Comparison of ENCODE assay signal across 14 cellular contexts in the genomic region with DNA sequence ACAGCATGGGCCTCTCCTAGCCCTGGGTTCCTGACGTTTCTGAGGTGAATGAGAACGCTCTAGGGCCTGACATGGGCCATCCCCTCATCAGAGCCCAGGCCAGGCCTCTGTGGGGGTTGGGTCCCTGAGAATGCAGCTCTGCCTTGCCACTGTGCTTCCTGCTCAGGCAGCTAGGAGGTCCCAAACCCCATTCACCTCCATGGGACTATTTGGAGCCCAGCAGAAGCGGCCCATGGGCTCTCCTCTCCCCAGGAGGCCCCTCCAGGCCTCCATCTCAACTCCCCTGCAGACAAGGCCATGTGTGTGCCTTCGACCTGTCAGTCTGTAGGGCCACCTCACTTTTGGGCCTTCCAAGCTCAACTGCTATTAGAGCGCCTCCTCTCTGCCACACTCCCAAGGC. TPM values are rescaled to one million over a fixed set of nuclear protein-coding genes. Genes with fewer than 3 reads are reported as not detected.
DNase-seq lines count a peak whose midpoint lies in the region; ATAC-seq and TF ChIP-seq lines count a peak whose summit lies in the region.
"Had no signal": no experiment of that assay in that cellular context is flagged by ENCODE, and none has a peak within 500 bp of the region (broad histone marks: within the 10 kb centered on the region; RNA-seq: fewer than 3 reads in every experiment).

No MANE protein-coding gene starts in this region.

- no peaks in the 10 kb centered on the region for H3K27me3 Mint-ChIP-seq in activated T-cell treated with anti-CD3 and anti-CD28 coated beads, Interleukin-2, amount 50 U/mL, for 24 hours
- no peaks in the 10 kb centered on the region for H3K27me3 Mint-ChIP-seq in activated T-cell treated with anti-CD3 and anti-CD28 coated beads, Interleukin-2, amount 50 U/mL, for 4 hours (ENCODE audit: low read depth)

- TF ChIP-seq EP300 in sigmoid colon (IDR thresholded peaks at IDR 0.05) = no peak

- no peaks in the 10 kb centered on the region for H3K9me3 Mint-ChIP-seq in activated T-cell treated with anti-CD3 and anti-CD28 coated beads, Interleukin-2, amount 50 U/mL, for 24 hours
- H3K9me3 Mint-ChIP-seq in activated T-cell treated with anti-CD3 and anti-CD28 coated beads, Interleukin-2, amount 50 U/mL, for 4 hours = no peaks in the 10 kb centered on the region
- H3K9me3 Mint-ChIP-seq: activated naive CD4-positive, alpha-beta T cell treated with anti-CD3 and anti-CD28 coated beads for 36 hours had no signal

- no peak for DNase-seq in activated T-cell treated with anti-CD3 and anti-CD28 coated beads, Interleukin-2, amount 50 U/mL, for 24 hours
- no peak for DNase-seq in activated T-cell treated with anti-CD3 and anti-CD28 coated beads, Interleukin-2, amount 50 U/mL, for 4 hours
- DNase-seq in RWPE1 (ENCODE audit: low spot score) (no peak), epithelial cell of proximal tubule (ENCODE audit: low read depth) (no peak), sigmoid colon (no peak), islet precursor cell (no peak), NCI-H1092 treated with DMSO at 0.1 percent for 48 hours (lab: John Stamatoyannopoulos, UW) (no peak)
- DNase-seq: activated naive CD4-positive, alpha-beta T cell treated with anti-CD3 and anti-CD28 coated beads for 36 hours; HCEC 1CT; NCI-H2081 treated with DMSO at 0.1 percent for 48 hours; NCI-H526 treated with DMSO at 0.1 percent for 48 hours; stimulated activated CD4-positive, alpha-beta T cell treated with anti-CD3 and anti-CD28 coated beads, Interleukin-2, amount 100 ng/mL, for 48 hours had no signal

- intact Hi-C loops in sigmoid colon (cut with DNase I) = no loop called here

- H3K27ac ChIP-seq in RWPE1 (peak overlapping the region; percentile 88), skeletal muscle tissue (ENCODE audit: low read depth, low read length) (peak overlapping the region; percentile 36), sigmoid colon (peak overlapping the region in 1 of 4 donors; percentile 69)

- H3K4me1 ChIP-seq in skeletal muscle tissue (ENCODE audit: control insufficient read depth in 3 of 3, insufficient read depth in 3 of 3, low read length in 3 of 3) (peaks cover 66 to 94% (median 78%) of the 10 kb centered on the region in 3 donors), sigmoid colon (peaks cover 0 to 76% (median 66%) of the 10 kb centered on the region in 4 donors)

- no peak overlapping the region for H3K4me3 ChIP-seq in epithelial cell of proximal tubule (ENCODE audit: low read depth, low read length)
- no peak overlapping the region for H3K4me3 ChIP-seq in skeletal muscle tissue (ENCODE audit: low read length in 3 of 3)
- no peak overlapping the region for H3K4me3 ChIP-seq in sigmoid colon
- H3K4me3 ChIP-seq: A549 had no signal

- H3K27ac Mint-ChIP-seq in activated T-cell treated with anti-CD3 and anti-CD28 coated beads, Interleukin-2, amount 50 U/mL, for 24 hours = peak overlapping the region; percentile 78
- H3K27ac Mint-ChIP-seq: activated naive CD4-positive, alpha-beta T cell treated with anti-CD3 and anti-CD28 coated beads for 36 hours had no signal

- H3K4me3 Mint-ChIP-seq in activated T-cell treated with anti-CD3 and anti-CD28 coated beads, Interleukin-2, amount 50 U/mL, for 24 hours = no peak overlapping the region
- no peak overlapping the region for H3K4me3 Mint-ChIP-seq in activated T-cell treated with anti-CD3 and anti-CD28 coated beads, Interleukin-2, amount 50 U/mL, for 4 hours
- H3K4me3 Mint-ChIP-seq: activated naive CD4-positive, alpha-beta T cell treated with anti-CD3 and anti-CD28 coated beads for 36 hours had no signal

- no peak for TF ChIP-seq POLR2A in sigmoid colon (IDR thresholded peaks at IDR 0.05)

- POLR2A ChIA-PET in RWPE1 (lab: Yijun Ruan, JAX; ENCODE audit: low non-redundant PET) = no interaction called here

- H3K9me3 ChIP-seq in skeletal muscle tissue (ENCODE audit: control insufficient read depth in 3 of 3, low read length in 3 of 3) = no peaks in the 10 kb centered on the region
- no peaks in the 10 kb centered on the region for H3K9me3 ChIP-seq in sigmoid colon
- H3K9me3 ChIP-seq: A549 had no signal

- peak overlapping the region; percentile 7 to 45 (median 16) for H3K9ac ChIP-seq in skeletal muscle tissue (ENCODE audit: low read depth in 1 of 3, low read length in 3 of 3)

- H3K36me3 ChIP-seq in skeletal muscle tissue (ENCODE audit: control insufficient read depth in 3 of 3, insufficient read depth in 3 of 3, low read length in 3 of 3) = no peaks in the 10 kb centered on the region
- H3K36me3 ChIP-seq in sigmoid colon = no peaks in the 10 kb centered on the region

- peaks cover 2% of the 10 kb centered on the region for H3K36me3 Mint-ChIP-seq in activated T-cell treated with anti-CD3 and anti-CD28 coated beads, Interleukin-2, amount 50 U/mL, for 24 hours (ENCODE audit: low read depth)
- no peaks in the 10 kb centered on the region for H3K36me3 Mint-ChIP-seq in activated T-cell treated with anti-CD3 and anti-CD28 coated beads, Interleukin-2, amount 50 U/mL, for 4 hours (ENCODE audit: insufficient read depth)

- CTCF ChIA-PET in RWPE1 (lab: Yijun Ruan, JAX) = interaction anchor here (0.9 to 1.2 kb wide), 2 partner anchors 15 to 29 kb away, joined by 3 to 5 read pairs; no protein-coding TSS in a partner anchor

- TF ChIP-seq CTCF in RWPE1 (conservative IDR thresholded peaks at IDR 0.05; ENCODE audit: low read depth) (no peak), epithelial cell of proximal tubule (conservative IDR thresholded peaks at IDR 0.05; ENCODE audit: low read depth, low read length) (peak; percentile 4), sigmoid colon (IDR thresholded peaks at IDR 0.05) (no peak)

- 89 to 95% methylated on average over 5 of the region's 5 CpGs for WGBS in sigmoid colon, 2 donors

- H3K4me1 Mint-ChIP-seq in activated T-cell treated with anti-CD3 and anti-CD28 coated beads, Interleukin-2, amount 50 U/mL, for 24 hours (ENCODE audit: low read depth) = peaks cover 90% of the 10 kb centered on the region
- H3K4me1 Mint-ChIP-seq in activated T-cell treated with anti-CD3 and anti-CD28 coated beads, Interleukin-2, amount 50 U/mL, for 4 hours (ENCODE audit: low read depth) = peaks cover 70% of the 10 kb centered on the region

- ATAC-seq in activated T-cell treated with anti-CD3 and anti-CD28 coated beads, Interleukin-2, amount 50 U/mL, for 4 hours = no peak
- ATAC-seq: A549 had no signal

- H3K27me3 ChIP-seq in skeletal muscle tissue (ENCODE audit: control insufficient read depth in 3 of 3, insufficient read depth in 3 of 3, low read length in 3 of 3) (no peaks in the 10 kb centered on the region), sigmoid colon (no peaks in the 10 kb centered on the region)

RNA-seq across cellular contexts. Expression of gene ELL, which starts 36.9 kb away (rescaled TPM):
- total RNA-seq in activated T-cell treated with anti-CD3 and anti-CD28 coated beads, Interleukin-2, amount 50 U/mL, for 4 hours = 10 to 100 TPM; 25.6 to 32.5 (median 28.8) TPM
- total RNA-seq in epithelial cell of proximal tubule = 7.6 and 10.9 TPM in 2 replicates
- total RNA-seq in skeletal muscle tissue = 24.5 TPM
- total RNA-seq in sigmoid colon = 10 to 100 TPM in 3 of 4 donors, 1 to 10 TPM in 1; 7.1 to 20.2 (median 11.9) TPM
- polyA plus RNA-seq in sigmoid colon = 10 to 100 TPM in 1 of 3 donors, 1 to 10 TPM in 2; 6.2 to 14.6 (median 8.4) TPM

RNA-seq across cellular contexts. Expression of gene ISYNA1, which starts 47.1 kb away (rescaled TPM):
- total RNA-seq in activated T-cell treated with anti-CD3 and anti-CD28 coated beads, Interleukin-2, amount 50 U/mL, for 4 hours = 10 to 100 TPM; 10.2 to 16.6 (median 14.4) TPM
- total RNA-seq in epithelial cell of proximal tubule (88.7 and 115 TPM in 2 replicates), skeletal muscle tissue (86.6 TPM), sigmoid colon (10 to 100 TPM in 3 of 4 donors, 1 to 10 TPM in 1; 9.1 to 12.8 (median 11.5) TPM)
- 10 to 100 TPM in 1 of 3 donors, 1 to 10 TPM in 2; 3.7 to 18.7 (median 4.2) TPM for polyA plus RNA-seq in sigmoid colon

RNA-seq across cellular contexts. Expression of gene FKBP8, which starts 58.4 kb away (rescaled TPM):
- 100 to 1,000 TPM; 155 to 163 (median 155) TPM for total RNA-seq in activated T-cell treated with anti-CD3 and anti-CD28 coated beads, Interleukin-2, amount 50 U/mL, for 4 hours
- 223 and 315 TPM in 2 replicates for total RNA-seq in epithelial cell of proximal tubule
- 116 TPM for total RNA-seq in skeletal muscle tissue
- 100 to 1,000 TPM; 366 to 456 (median 403) TPM for total RNA-seq in sigmoid colon
- polyA plus RNA-seq in sigmoid colon = 100 to 1,000 TPM; 200 to 234 (median 232) TPM
